1 cellular context compared by ENCODE assay signal in the genomic region with DNA sequence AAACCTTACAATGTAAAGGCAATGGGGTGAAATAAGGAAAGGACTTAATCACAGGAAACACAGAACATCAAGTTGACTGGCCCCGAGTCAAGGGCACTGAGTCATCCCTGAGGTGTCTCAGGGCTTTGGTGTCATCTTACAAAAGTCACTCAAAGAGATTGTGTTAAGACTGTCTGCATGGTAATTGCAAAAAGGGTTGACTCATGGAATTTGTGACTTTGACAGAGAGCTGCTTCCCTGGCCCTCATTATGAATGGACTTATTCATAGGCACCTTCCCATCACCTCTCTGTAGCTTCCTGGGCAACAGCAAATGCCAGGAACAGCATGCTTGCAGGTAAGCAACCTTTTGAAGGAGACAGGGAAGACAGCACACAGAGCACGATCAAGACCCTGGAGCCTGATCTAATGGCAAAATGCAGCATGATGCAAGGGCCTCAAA.
TF ChIP-seq lines count a peak whose summit lies in the region.

No MANE protein-coding gene starts in this region.

TF ChIP-seq in HEK293, 187 proteins besides CTCF, POLR2A, EP300 and RAD21 (continued from another document and continues in another):
- TF ChIP-seq, protein P1, sequence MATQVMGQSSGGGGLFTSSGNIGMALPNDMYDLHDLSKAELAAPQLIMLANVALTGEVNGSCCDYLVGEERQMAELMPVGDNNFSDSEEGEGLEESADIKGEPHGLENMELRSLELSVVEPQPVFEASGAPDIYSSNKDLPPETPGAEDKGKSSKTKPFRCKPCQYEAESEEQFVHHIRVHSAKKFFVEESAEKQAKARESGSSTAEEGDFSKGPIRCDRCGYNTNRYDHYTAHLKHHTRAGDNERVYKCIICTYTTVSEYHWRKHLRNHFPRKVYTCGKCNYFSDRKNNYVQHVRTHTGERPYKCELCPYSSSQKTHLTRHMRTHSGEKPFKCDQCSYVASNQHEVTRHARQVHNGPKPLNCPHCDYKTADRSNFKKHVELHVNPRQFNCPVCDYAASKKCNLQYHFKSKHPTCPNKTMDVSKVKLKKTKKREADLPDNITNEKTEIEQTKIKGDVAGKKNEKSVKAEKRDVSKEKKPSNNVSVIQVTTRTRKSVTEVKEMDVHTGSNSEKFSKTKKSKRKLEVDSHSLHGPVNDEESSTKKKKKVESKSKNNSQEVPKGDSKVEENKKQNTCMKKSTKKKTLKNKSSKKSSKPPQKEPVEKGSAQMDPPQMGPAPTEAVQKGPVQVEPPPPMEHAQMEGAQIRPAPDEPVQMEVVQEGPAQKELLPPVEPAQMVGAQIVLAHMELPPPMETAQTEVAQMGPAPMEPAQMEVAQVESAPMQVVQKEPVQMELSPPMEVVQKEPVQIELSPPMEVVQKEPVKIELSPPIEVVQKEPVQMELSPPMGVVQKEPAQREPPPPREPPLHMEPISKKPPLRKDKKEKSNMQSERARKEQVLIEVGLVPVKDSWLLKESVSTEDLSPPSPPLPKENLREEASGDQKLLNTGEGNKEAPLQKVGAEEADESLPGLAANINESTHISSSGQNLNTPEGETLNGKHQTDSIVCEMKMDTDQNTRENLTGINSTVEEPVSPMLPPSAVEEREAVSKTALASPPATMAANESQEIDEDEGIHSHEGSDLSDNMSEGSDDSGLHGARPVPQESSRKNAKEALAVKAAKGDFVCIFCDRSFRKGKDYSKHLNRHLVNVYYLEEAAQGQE (tag by site-specific recombination; IDR thresholded peaks at IDR 0.05) = no peak
- TF ChIP-seq ZNF223 (tag by site-specific recombination; IDR thresholded peaks at IDR 0.05) = no peak
- TF ChIP-seq, protein P2, sequence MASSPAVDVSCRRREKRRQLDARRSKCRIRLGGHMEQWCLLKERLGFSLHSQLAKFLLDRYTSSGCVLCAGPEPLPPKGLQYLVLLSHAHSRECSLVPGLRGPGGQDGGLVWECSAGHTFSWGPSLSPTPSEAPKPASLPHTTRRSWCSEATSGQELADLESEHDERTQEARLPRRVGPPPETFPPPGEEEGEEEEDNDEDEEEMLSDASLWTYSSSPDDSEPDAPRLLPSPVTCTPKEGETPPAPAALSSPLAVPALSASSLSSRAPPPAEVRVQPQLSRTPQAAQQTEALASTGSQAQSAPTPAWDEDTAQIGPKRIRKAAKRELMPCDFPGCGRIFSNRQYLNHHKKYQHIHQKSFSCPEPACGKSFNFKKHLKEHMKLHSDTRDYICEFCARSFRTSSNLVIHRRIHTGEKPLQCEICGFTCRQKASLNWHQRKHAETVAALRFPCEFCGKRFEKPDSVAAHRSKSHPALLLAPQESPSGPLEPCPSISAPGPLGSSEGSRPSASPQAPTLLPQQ (tag by site-specific recombination; IDR thresholded peaks at IDR 0.05) = no peak
- no peak for TF ChIP-seq ZNF76 (tag by site-specific recombination; IDR thresholded peaks at IDR 0.05; ENCODE audit: borderline replicate concordance, low read depth)
- TF ChIP-seq ZNF16 (tag by site-specific recombination; IDR thresholded peaks at IDR 0.05; ENCODE audit: low read depth) = no peak
- TF ChIP-seq ZBTB7A (tag by site-specific recombination; IDR thresholded peaks at IDR 0.05; ENCODE audit: low read depth) = no peak
- TF ChIP-seq ZFP69B (tag by site-specific recombination; IDR thresholded peaks at IDR 0.05) = 0 out of 2 replicates have a peak, but pooled peaks have one; percentile 30
- TF ChIP-seq ZNF544 (tag by site-specific recombination; IDR thresholded peaks at IDR 0.05) = no peak
- no peak for TF ChIP-seq ZNF561 (tag by site-specific recombination; IDR thresholded peaks at IDR 0.05; ENCODE audit: borderline replicate concordance)
- no peak for TF ChIP-seq ZNF707 (tag by site-specific recombination; IDR thresholded peaks at IDR 0.05)
- TF ChIP-seq OSR2 (tag by site-specific recombination; IDR thresholded peaks at IDR 0.05) = no peak
- TF ChIP-seq ZNF426 (tag by site-specific recombination; IDR thresholded peaks at IDR 0.05) = no peak
- TF ChIP-seq BCL11A (tag by site-specific recombination; IDR thresholded peaks at IDR 0.05; ENCODE audit: low read depth) = no peak
- no peak for TF ChIP-seq GLIS2 (tag by site-specific recombination; IDR thresholded peaks at IDR 0.05)
- TF ChIP-seq ZNF664 (tag by site-specific recombination; IDR thresholded peaks at IDR 0.05) = no peak
- TF ChIP-seq ZNF394 (tag by site-specific recombination; IDR thresholded peaks at IDR 0.05; ENCODE audit: borderline replicate concordance) = peak; percentile 60; the same call in 1 of the 2 replicates
- peak; percentile 81 for TF ChIP-seq ZNF366 (tag by site-specific recombination; conservative IDR thresholded peaks at IDR 0.05)
- TF ChIP-seq ZNF211 (tag by site-specific recombination; IDR thresholded peaks at IDR 0.05; ENCODE audit: low read depth) = no peak
- no peak for TF ChIP-seq ZNF292 (tag by site-specific recombination; IDR thresholded peaks at IDR 0.05; ENCODE audit: borderline replicate concordance, low read depth)
- TF ChIP-seq ZNF248 (tag by site-specific recombination; IDR thresholded peaks at IDR 0.05) = no peak
- TF ChIP-seq BCL11B (tag by site-specific recombination; IDR thresholded peaks at IDR 0.05; ENCODE audit: low read depth) = no peak
- no peak for TF ChIP-seq ZNF214 (tag by site-specific recombination; IDR thresholded peaks at IDR 0.05; ENCODE audit: borderline replicate concordance)
- no peak for TF ChIP-seq ZNF266 (tag by site-specific recombination; IDR thresholded peaks at IDR 0.05; ENCODE audit: low read depth)
- TF ChIP-seq, protein P3, sequence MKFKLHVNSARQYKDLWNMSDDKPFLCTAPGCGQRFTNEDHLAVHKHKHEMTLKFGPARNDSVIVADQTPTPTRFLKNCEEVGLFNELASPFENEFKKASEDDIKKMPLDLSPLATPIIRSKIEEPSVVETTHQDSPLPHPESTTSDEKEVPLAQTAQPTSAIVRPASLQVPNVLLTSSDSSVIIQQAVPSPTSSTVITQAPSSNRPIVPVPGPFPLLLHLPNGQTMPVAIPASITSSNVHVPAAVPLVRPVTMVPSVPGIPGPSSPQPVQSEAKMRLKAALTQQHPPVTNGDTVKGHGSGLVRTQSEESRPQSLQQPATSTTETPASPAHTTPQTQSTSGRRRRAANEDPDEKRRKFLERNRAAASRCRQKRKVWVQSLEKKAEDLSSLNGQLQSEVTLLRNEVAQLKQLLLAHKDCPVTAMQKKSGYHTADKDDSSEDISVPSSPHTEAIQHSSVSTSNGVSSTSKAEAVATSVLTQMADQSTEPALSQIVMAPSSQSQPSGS (tag by site-specific recombination; IDR thresholded peaks at IDR 0.05; ENCODE audit: low read depth) = no peak
- TF ChIP-seq ZNF175 (tag by site-specific recombination; IDR thresholded peaks at IDR 0.05) = no peak
- TF ChIP-seq ZNF324 (tag by site-specific recombination; IDR thresholded peaks at IDR 0.05) = no peak
- TF ChIP-seq, protein P4, sequence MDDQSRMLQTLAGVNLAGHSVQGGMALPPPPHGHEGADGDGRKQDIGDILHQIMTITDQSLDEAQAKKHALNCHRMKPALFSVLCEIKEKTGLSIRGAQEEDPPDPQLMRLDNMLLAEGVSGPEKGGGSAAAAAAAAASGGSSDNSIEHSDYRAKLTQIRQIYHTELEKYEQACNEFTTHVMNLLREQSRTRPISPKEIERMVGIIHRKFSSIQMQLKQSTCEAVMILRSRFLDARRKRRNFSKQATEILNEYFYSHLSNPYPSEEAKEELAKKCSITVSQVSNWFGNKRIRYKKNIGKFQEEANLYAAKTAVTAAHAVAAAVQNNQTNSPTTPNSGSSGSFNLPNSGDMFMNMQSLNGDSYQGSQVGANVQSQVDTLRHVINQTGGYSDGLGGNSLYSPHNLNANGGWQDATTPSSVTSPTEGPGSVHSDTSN (CRISPR knock-in tag; IDR thresholded peaks at IDR 0.05) = no peak
- no peak for TF ChIP-seq ZNF510 (tag by site-specific recombination; IDR thresholded peaks at IDR 0.05; ENCODE audit: insufficient replicate concordance)
- no peak for TF ChIP-seq ZNF501 (tag by site-specific recombination; IDR thresholded peaks at IDR 0.05)
- TF ChIP-seq SCRT2 (tag by site-specific recombination; IDR thresholded peaks at IDR 0.05) = no peak
- TF ChIP-seq, protein P5, sequence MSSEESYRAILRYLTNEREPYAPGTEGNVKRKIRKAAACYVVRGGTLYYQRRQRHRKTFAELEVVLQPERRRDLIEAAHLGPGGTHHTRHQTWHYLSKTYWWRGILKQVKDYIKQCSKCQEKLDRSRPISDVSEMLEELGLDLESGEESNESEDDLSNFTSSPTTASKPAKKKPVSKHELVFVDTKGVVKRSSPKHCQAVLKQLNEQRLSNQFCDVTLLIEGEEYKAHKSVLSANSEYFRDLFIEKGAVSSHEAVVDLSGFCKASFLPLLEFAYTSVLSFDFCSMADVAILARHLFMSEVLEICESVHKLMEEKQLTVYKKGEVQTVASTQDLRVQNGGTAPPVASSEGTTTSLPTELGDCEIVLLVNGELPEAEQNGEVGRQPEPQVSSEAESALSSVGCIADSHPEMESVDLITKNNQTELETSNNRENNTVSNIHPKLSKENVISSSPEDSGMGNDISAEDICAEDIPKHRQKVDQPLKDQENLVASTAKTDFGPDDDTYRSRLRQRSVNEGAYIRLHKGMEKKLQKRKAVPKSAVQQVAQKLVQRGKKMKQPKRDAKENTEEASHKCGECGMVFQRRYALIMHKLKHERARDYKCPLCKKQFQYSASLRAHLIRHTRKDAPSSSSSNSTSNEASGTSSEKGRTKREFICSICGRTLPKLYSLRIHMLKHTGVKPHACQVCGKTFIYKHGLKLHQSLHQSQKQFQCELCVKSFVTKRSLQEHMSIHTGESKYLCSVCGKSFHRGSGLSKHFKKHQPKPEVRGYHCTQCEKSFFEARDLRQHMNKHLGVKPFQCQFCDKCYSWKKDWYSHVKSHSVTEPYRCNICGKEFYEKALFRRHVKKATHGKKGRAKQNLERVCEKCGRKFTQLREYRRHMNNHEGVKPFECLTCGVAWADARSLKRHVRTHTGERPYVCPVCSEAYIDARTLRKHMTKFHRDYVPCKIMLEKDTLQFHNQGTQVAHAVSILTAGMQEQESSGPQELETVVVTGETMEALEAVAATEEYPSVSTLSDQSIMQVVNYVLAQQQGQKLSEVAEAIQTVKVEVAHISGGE (tag by site-specific recombination; conservative IDR thresholded peaks at IDR 0.05; ENCODE audit: low read depth) = no peak
- peak; percentile 91 for TF ChIP-seq ZNF660 (tag by site-specific recombination; IDR thresholded peaks at IDR 0.05)
- no peak for TF ChIP-seq ZNF423 (tag by site-specific recombination; IDR thresholded peaks at IDR 0.05)
- TF ChIP-seq, protein P6, sequence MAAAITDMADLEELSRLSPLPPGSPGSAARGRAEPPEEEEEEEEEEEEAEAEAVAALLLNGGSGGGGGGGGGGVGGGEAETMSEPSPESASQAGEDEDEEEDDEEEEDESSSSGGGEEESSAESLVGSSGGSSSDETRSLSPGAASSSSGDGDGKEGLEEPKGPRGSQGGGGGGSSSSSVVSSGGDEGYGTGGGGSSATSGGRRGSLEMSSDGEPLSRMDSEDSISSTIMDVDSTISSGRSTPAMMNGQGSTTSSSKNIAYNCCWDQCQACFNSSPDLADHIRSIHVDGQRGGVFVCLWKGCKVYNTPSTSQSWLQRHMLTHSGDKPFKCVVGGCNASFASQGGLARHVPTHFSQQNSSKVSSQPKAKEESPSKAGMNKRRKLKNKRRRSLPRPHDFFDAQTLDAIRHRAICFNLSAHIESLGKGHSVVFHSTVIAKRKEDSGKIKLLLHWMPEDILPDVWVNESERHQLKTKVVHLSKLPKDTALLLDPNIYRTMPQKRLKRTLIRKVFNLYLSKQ (tag by site-specific recombination; IDR thresholded peaks at IDR 0.05; ENCODE audit: borderline replicate concordance) = no peak
- no peak for TF ChIP-seq ZNF133 (tag by site-specific recombination; IDR thresholded peaks at IDR 0.05)
- no peak for TF ChIP-seq YY2 (tag by site-specific recombination; IDR thresholded peaks at IDR 0.05)
- TF ChIP-seq ZNF37A (tag by site-specific recombination; IDR thresholded peaks at IDR 0.05) = no peak
- TF ChIP-seq ZNF184 (tag by site-specific recombination; IDR thresholded peaks at IDR 0.05) = peak; percentile 91
- no peak for TF ChIP-seq ZFP3 (tag by site-specific recombination; IDR thresholded peaks at IDR 0.05; ENCODE audit: low read depth)
- peak; percentile 33 for TF ChIP-seq ZBTB17 (tag by site-specific recombination; IDR thresholded peaks at IDR 0.05)
- TF ChIP-seq, protein P7, sequence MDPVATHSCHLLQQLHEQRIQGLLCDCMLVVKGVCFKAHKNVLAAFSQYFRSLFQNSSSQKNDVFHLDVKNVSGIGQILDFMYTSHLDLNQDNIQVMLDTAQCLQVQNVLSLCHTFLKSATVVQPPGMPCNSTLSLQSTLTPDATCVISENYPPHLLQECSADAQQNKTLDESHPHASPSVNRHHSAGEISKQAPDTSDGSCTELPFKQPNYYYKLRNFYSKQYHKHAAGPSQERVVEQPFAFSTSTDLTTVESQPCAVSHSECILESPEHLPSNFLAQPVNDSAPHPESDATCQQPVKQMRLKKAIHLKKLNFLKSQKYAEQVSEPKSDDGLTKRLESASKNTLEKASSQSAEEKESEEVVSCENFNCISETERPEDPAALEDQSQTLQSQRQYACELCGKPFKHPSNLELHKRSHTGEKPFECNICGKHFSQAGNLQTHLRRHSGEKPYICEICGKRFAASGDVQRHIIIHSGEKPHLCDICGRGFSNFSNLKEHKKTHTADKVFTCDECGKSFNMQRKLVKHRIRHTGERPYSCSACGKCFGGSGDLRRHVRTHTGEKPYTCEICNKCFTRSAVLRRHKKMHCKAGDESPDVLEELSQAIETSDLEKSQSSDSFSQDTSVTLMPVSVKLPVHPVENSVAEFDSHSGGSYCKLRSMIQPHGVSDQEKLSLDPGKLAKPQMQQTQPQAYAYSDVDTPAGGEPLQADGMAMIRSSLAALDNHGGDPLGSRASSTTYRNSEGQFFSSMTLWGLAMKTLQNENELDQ (tag by site-specific recombination; IDR thresholded peaks at IDR 0.05; ENCODE audit: low read depth) = no peak
- TF ChIP-seq ZFP37 (tag by site-specific recombination; IDR thresholded peaks at IDR 0.05) = peak; percentile 94; the same call in 1 of the 2 replicates
- no peak for TF ChIP-seq ZNF473 (tag by site-specific recombination; IDR thresholded peaks at IDR 0.05)
- TF ChIP-seq ZNF768 (tag by site-specific recombination; IDR thresholded peaks at IDR 0.05) = no peak
- TF ChIP-seq, protein P8, sequence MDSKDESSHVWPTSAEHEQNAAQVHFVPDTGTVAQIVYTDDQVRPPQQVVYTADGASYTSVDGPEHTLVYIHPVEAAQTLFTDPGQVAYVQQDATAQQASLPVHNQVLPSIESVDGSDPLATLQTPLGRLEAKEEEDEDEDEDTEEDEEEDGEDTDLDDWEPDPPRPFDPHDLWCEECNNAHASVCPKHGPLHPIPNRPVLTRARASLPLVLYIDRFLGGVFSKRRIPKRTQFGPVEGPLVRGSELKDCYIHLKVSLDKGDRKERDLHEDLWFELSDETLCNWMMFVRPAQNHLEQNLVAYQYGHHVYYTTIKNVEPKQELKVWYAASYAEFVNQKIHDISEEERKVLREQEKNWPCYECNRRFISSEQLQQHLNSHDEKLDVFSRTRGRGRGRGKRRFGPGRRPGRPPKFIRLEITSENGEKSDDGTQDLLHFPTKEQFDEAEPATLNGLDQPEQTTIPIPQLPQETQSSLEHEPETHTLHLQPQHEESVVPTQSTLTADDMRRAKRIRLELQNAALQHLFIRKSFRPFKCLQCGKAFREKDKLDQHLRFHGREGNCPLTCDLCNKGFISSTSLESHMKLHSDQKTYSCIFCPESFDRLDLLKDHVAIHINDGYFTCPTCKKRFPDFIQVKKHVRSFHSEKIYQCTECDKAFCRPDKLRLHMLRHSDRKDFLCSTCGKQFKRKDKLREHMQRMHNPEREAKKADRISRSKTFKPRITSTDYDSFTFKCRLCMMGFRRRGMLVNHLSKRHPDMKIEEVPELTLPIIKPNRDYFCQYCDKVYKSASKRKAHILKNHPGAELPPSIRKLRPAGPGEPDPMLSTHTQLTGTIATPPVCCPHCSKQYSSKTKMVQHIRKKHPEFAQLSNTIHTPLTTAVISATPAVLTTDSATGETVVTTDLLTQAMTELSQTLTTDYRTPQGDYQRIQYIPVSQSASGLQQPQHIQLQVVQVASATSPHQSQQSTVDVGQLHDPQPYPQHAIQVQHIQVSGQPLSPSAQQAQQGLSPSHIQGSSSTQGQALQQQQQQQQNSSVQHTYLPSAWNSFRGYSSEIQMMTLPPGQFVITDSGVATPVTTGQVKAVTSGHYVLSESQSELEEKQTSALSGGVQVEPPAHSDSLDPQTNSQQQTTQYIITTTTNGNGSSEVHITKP (tag by site-specific recombination; IDR thresholded peaks at IDR 0.05) = peak; percentile 63
